Comparison of ENCODE assay signal across 18 cellular contexts in genomic region chr7:98506471-98506870, GRCh38.
"Had no signal": no experiment of that assay in that cellular context is flagged by ENCODE, and none has a peak within 500 bp of the region (broad histone marks: within the 10 kb centered on the region; RNA-seq: fewer than 3 reads in every experiment).

No MANE protein-coding gene starts in this region.

- H3K9me3 ChIP-seq: neutrophil, ovary, pancreas, prostate gland, psoas muscle, right lobe of liver had no signal

- H3K27ac ChIP-seq: neural progenitor cell, neutrophil, ovary, pancreas, parathyroid adenoma, prostate gland, psoas muscle, right atrium auricular region, right lobe of liver, sigmoid colon, skin epidermis, spleen had no signal

- ATAC-seq: naive thymus-derived CD8-positive, alpha-beta T cell; natural killer cell; natural killer cell treated with Interleukin-12 subunit alpha and Interleukin-12 subunit beta and Interleukin-15 and Interleukin-18, amount 100 ng/mL, for 72 hours; pancreas; psoas muscle; right cardiac atrium; right lobe of liver; sciatic nerve had no signal

- H3K4me3 ChIP-seq: neural progenitor cell, ovary, pancreas, prostate gland, psoas muscle, right atrium auricular region, right lobe of liver, sigmoid colon, skin epidermis, smooth muscle cell, spleen had no signal

- H3K4me1 ChIP-seq: neural progenitor cell, pancreas, parathyroid adenoma, prostate gland, psoas muscle, right atrium auricular region, right lobe of liver, sigmoid colon, spleen had no signal

- H3K36me3 ChIP-seq: neural progenitor cell, neutrophil, ovary, pancreas, prostate gland, right atrium auricular region, right lobe of liver, sigmoid colon, spleen had no signal
